In genomic region chr1:26363549-26364448, GRCh38 we compare ENCODE assay signal across 1 cellular context.
A peak's percentile ranks its signal among the peaks of the same experiment; 100 is the strongest.
TF ChIP-seq lines count a peak whose summit lies in the region.

No MANE protein-coding gene starts in this region.

TF ChIP-seq in HepG2, 621 proteins besides CTCF, POLR2A, EP300 and RAD21 (continues in another document):
- TF ChIP-seq CBX1 (IDR thresholded peaks at IDR 0.05; ENCODE audit: low read depth): no peak
- peak; percentile 73 for TF ChIP-seq SMC3 (IDR thresholded peaks at IDR 0.05; ENCODE audit: low read length)
- TF ChIP-seq SAFB2 (CRISPR knock-in tag; IDR thresholded peaks at IDR 0.05; ENCODE audit: borderline replicate concordance, low read depth): no peak
- TF ChIP-seq RXRA (CRISPR knock-in tag; IDR thresholded peaks at IDR 0.05): no peak
- TF ChIP-seq STAG1 (CRISPR knock-in tag; IDR thresholded peaks at IDR 0.05): peak; percentile 88
- TF ChIP-seq ISX (CRISPR knock-in tag; conservative IDR thresholded peaks at IDR 0.05): no peak
- TF ChIP-seq ZHX1 (CRISPR knock-in tag; IDR thresholded peaks at IDR 0.05; ENCODE audit: low read depth): no peak
- TF ChIP-seq ZFP36L2 (CRISPR knock-in tag; IDR thresholded peaks at IDR 0.05): no peak
- no peak for TF ChIP-seq HNF4A (CRISPR knock-in tag; IDR thresholded peaks at IDR 0.05)
- TF ChIP-seq ZNF607 (CRISPR knock-in tag; IDR thresholded peaks at IDR 0.05; ENCODE audit: borderline replicate concordance): no peak
- no peak for TF ChIP-seq YEATS2 (CRISPR knock-in tag; IDR thresholded peaks at IDR 0.05; ENCODE audit: borderline replicate concordance)
- TF ChIP-seq IKZF1 (IDR thresholded peaks at IDR 0.05): no peak
- TF ChIP-seq BATF2 (CRISPR knock-in tag; IDR thresholded peaks at IDR 0.05): no peak
- no peak for TF ChIP-seq ZNF629 (CRISPR knock-in tag; conservative IDR thresholded peaks at IDR 0.05)
- peak; percentile 86 for TF ChIP-seq XRCC5 (optimal IDR thresholded peaks at IDR 0.05; ENCODE audit: low read length)
- no peak for TF ChIP-seq ZFY (CRISPR knock-in tag; IDR thresholded peaks at IDR 0.05)
- TF ChIP-seq ARID5B (CRISPR knock-in tag; IDR thresholded peaks at IDR 0.05): peak; percentile 55; the same call in 1 of the 2 replicates
- no peak for TF ChIP-seq ZFP91 (CRISPR knock-in tag; IDR thresholded peaks at IDR 0.05; ENCODE audit: borderline replicate concordance)
- TF ChIP-seq ATAD3A (CRISPR knock-in tag; IDR thresholded peaks at IDR 0.05): no peak
- no peak for TF ChIP-seq ZNF232 (CRISPR knock-in tag; IDR thresholded peaks at IDR 0.05; ENCODE audit: borderline replicate concordance)
- no peak for TF ChIP-seq TFE3 (CRISPR knock-in tag; IDR thresholded peaks at IDR 0.05)
- TF ChIP-seq ZBTB3 (CRISPR knock-in tag; IDR thresholded peaks at IDR 0.05; ENCODE audit: borderline replicate concordance, low read depth): no peak
- no peak for TF ChIP-seq ZFP41 (CRISPR knock-in tag; IDR thresholded peaks at IDR 0.05; ENCODE audit: borderline replicate concordance)
- TF ChIP-seq ZNF362 (CRISPR knock-in tag; IDR thresholded peaks at IDR 0.05; ENCODE audit: borderline replicate concordance): peak; percentile 48; the same call in 1 of the 2 replicates
- TF ChIP-seq ZNF354B (CRISPR knock-in tag; IDR thresholded peaks at IDR 0.05): no peak
- TF ChIP-seq CBX5 (CRISPR knock-in tag; IDR thresholded peaks at IDR 0.05; ENCODE audit: borderline replicate concordance): peak; percentile 39; the same call in 1 of the 2 replicates
- TF ChIP-seq NONO (IDR thresholded peaks at IDR 0.05): no peak
- no peak for TF ChIP-seq NONO (CRISPR knock-in tag; conservative IDR thresholded peaks at IDR 0.05)
- no peak for TF ChIP-seq ZNF10 (CRISPR knock-in tag; IDR thresholded peaks at IDR 0.05; ENCODE audit: borderline replicate concordance, low read depth)
- peak; percentile 40; the same call in 1 of the 2 replicates for TF ChIP-seq KAT8 (CRISPR knock-in tag; IDR thresholded peaks at IDR 0.05)
- no peak for TF ChIP-seq SMARCC2 (IDR thresholded peaks at IDR 0.05)
- TF ChIP-seq DR1 (CRISPR knock-in tag; IDR thresholded peaks at IDR 0.05): no peak
- no peak for TF ChIP-seq E2F1 (CRISPR knock-in tag; IDR thresholded peaks at IDR 0.05)
- no peak for TF ChIP-seq HOXA3 (CRISPR knock-in tag; IDR thresholded peaks at IDR 0.05)
- no peak for TF ChIP-seq CEBPG (CRISPR knock-in tag; IDR thresholded peaks at IDR 0.05)
- TF ChIP-seq MATR3 (CRISPR knock-in tag; IDR thresholded peaks at IDR 0.05): no peak
- peak; percentile 53; the same call in 1 of the 2 replicates for TF ChIP-seq IRF2 (CRISPR knock-in tag; IDR thresholded peaks at IDR 0.05)
- no peak for TF ChIP-seq ZFX (CRISPR knock-in tag; IDR thresholded peaks at IDR 0.05; ENCODE audit: low read depth)
- TF ChIP-seq GATAD2A (CRISPR knock-in tag; IDR thresholded peaks at IDR 0.05): 0 out of 2 replicates have a peak, but pooled peaks have one; percentile 30
- TF ChIP-seq ATF2 (CRISPR knock-in tag; IDR thresholded peaks at IDR 0.05): peak; percentile 36; the same call in 1 of the 2 replicates
- no peak for TF ChIP-seq CENPX (CRISPR knock-in tag; IDR thresholded peaks at IDR 0.05)
- 0 out of 2 replicates have a peak, but pooled peaks have one; percentile 42 for TF ChIP-seq PPARG (CRISPR knock-in tag; conservative IDR thresholded peaks at IDR 0.05)
- no peak for TF ChIP-seq ZNF737 (CRISPR knock-in tag; IDR thresholded peaks at IDR 0.05; ENCODE audit: borderline replicate concordance)
- TF ChIP-seq NR2F2 (IDR thresholded peaks at IDR 0.05; ENCODE audit: borderline replicate concordance, low read depth): no peak
- no peak for TF ChIP-seq DDIT3 (CRISPR knock-in tag; IDR thresholded peaks at IDR 0.05)
- TF ChIP-seq ZFP36 (IDR thresholded peaks at IDR 0.05; ENCODE audit: borderline replicate concordance, low read depth, low read length, partially characterized antibody): peak; percentile 29
- TF ChIP-seq ZNF788 (CRISPR knock-in tag; IDR thresholded peaks at IDR 0.05; ENCODE audit: borderline replicate concordance): peak; percentile 30; the same call in 1 of the 2 replicates
- TF ChIP-seq ZNF720 (CRISPR knock-in tag; IDR thresholded peaks at IDR 0.05): no peak
- no peak for TF ChIP-seq PBX2 (CRISPR knock-in tag; IDR thresholded peaks at IDR 0.05)
- TF ChIP-seq ATF6 (CRISPR knock-in tag; conservative IDR thresholded peaks at IDR 0.05): no peak
- TF ChIP-seq ZNF446 (CRISPR knock-in tag; IDR thresholded peaks at IDR 0.05): no peak
- no peak for TF ChIP-seq MTF2 (CRISPR knock-in tag; IDR thresholded peaks at IDR 0.05; ENCODE audit: borderline replicate concordance)
